Comparison of ENCODE assay signal across 1 cellular context in genomic region chr16:20424129-20424866, GRCh38.
TF ChIP-seq lines count a peak whose summit lies in the region.

No MANE protein-coding gene starts in this region.

TF ChIP-seq in HepG2, 621 proteins besides CTCF, POLR2A, EP300 and RAD21 (continued from another document and continues in another):
- no peak; the same call in 1 of the 2 replicates for TF ChIP-seq FOXC1 (CRISPR knock-in tag; IDR thresholded peaks at IDR 0.05; ENCODE audit: borderline replicate concordance)
- peak; percentile 87 for TF ChIP-seq ESRRA (CRISPR knock-in tag; IDR thresholded peaks at IDR 0.05; ENCODE audit: low read depth)
- peak; percentile 100 for TF ChIP-seq MEF2D (CRISPR knock-in tag; IDR thresholded peaks at IDR 0.05)
- peak; percentile 65; the same call in 1 of the 2 replicates for TF ChIP-seq IRF2 (CRISPR knock-in tag; IDR thresholded peaks at IDR 0.05)
- no peak for TF ChIP-seq LCORL (IDR thresholded peaks at IDR 0.05)
- peak; percentile 76 for TF ChIP-seq LCORL (CRISPR knock-in tag; IDR thresholded peaks at IDR 0.05)
- 0 out of 2 replicates have a peak, but pooled peaks have one; percentile 17 for TF ChIP-seq CREB3 (CRISPR knock-in tag; IDR thresholded peaks at IDR 0.05)
- 0 out of 2 replicates have a peak, but pooled peaks have one; percentile 72 for TF ChIP-seq CREBL2 (CRISPR knock-in tag; IDR thresholded peaks at IDR 0.05; ENCODE audit: borderline replicate concordance)
- TF ChIP-seq ZNF749 (CRISPR knock-in tag; IDR thresholded peaks at IDR 0.05; ENCODE audit: borderline replicate concordance) = no peak
- peak; percentile 89 for TF ChIP-seq HOXD1 (CRISPR knock-in tag; IDR thresholded peaks at IDR 0.05)
- peak; percentile 45; the same call in 1 of the 2 replicates for TF ChIP-seq JUND (CRISPR knock-in tag; IDR thresholded peaks at IDR 0.05)
- TF ChIP-seq JUNB (CRISPR knock-in tag; IDR thresholded peaks at IDR 0.05; ENCODE audit: borderline replicate concordance) = no peak
- no peak for TF ChIP-seq MAZ (IDR thresholded peaks at IDR 0.05; ENCODE audit: borderline replicate concordance, low read depth, low read length)
- 0 out of 2 replicates have a peak, but pooled peaks have one; percentile 55 for TF ChIP-seq MAZ (CRISPR knock-in tag; IDR thresholded peaks at IDR 0.05; ENCODE audit: low read depth)
- 0 out of 2 replicates have a peak, but pooled peaks have one; percentile 53 for TF ChIP-seq ZNF510 (CRISPR knock-in tag; IDR thresholded peaks at IDR 0.05; ENCODE audit: low read depth)
- no peak for TF ChIP-seq KLF9 (CRISPR knock-in tag; IDR thresholded peaks at IDR 0.05; ENCODE audit: low read depth)
- 0 out of 2 replicates have a peak, but pooled peaks have one; percentile 66 for TF ChIP-seq NCOA5 (CRISPR knock-in tag; IDR thresholded peaks at IDR 0.05)
- peak; percentile 68; the same call in 1 of the 2 replicates for TF ChIP-seq BCL3 (CRISPR knock-in tag; IDR thresholded peaks at IDR 0.05)
- peak; percentile 78 for TF ChIP-seq ARID3A (IDR thresholded peaks at IDR 0.05; ENCODE audit: low read depth, low read length)
- TF ChIP-seq ZNF205 (CRISPR knock-in tag; IDR thresholded peaks at IDR 0.05) = peak; percentile 62; the same call in 1 of the 2 replicates
- TF ChIP-seq ZNF775 (CRISPR knock-in tag; IDR thresholded peaks at IDR 0.05; ENCODE audit: borderline replicate concordance) = no peak
- no peak for TF ChIP-seq NR3C1 (CRISPR knock-in tag; IDR thresholded peaks at IDR 0.05)
- TF ChIP-seq ZNF747 (CRISPR knock-in tag; IDR thresholded peaks at IDR 0.05; ENCODE audit: borderline replicate concordance) = peak; percentile 83; the same call in 1 of the 2 replicates
- peak; percentile 72 for TF ChIP-seq RCOR2 (CRISPR knock-in tag; IDR thresholded peaks at IDR 0.05)
- peak; percentile 76; the same call in 1 of the 2 replicates for TF ChIP-seq ZSCAN29 (CRISPR knock-in tag; conservative IDR thresholded peaks at IDR 0.05)
- peak; percentile 97 for TF ChIP-seq GATAD2A (CRISPR knock-in tag; IDR thresholded peaks at IDR 0.05)
- peak; percentile 40; the same call in 1 of the 2 replicates for TF ChIP-seq ZNF274 (CRISPR knock-in tag; IDR thresholded peaks at IDR 0.05)
- peak; percentile 51; the same call in 1 of the 2 replicates for TF ChIP-seq ZNF556 (CRISPR knock-in tag; IDR thresholded peaks at IDR 0.05; ENCODE audit: borderline replicate concordance)
- no peak; the same call in 1 of the 2 replicates for TF ChIP-seq ZNF777 (CRISPR knock-in tag; IDR thresholded peaks at IDR 0.05)
- no peak for TF ChIP-seq NR0B2 (CRISPR knock-in tag; IDR thresholded peaks at IDR 0.05)
- TF ChIP-seq ZNF614 (CRISPR knock-in tag; IDR thresholded peaks at IDR 0.05; ENCODE audit: borderline replicate concordance) = peak; percentile 99
- no peak for TF ChIP-seq FIP1L1 (IDR thresholded peaks at IDR 0.05; ENCODE audit: borderline replicate concordance, insufficient read depth, low read depth, low read length)
- TF ChIP-seq SATB2 (CRISPR knock-in tag; IDR thresholded peaks at IDR 0.05) = no peak; the same call in 1 of the 2 replicates
- peak; percentile 83 for TF ChIP-seq HNF1A (IDR thresholded peaks at IDR 0.05; ENCODE audit: low read depth)
- TF ChIP-seq HNF1A (CRISPR knock-in tag; IDR thresholded peaks at IDR 0.05; ENCODE audit: borderline replicate concordance) = peak; percentile 94
- TF ChIP-seq FOXO4 (CRISPR knock-in tag; conservative IDR thresholded peaks at IDR 0.05) = no peak
- TF ChIP-seq ZNF570 (CRISPR knock-in tag; IDR thresholded peaks at IDR 0.05; ENCODE audit: borderline replicate concordance) = no peak
- TF ChIP-seq ZNF501 (CRISPR knock-in tag; IDR thresholded peaks at IDR 0.05) = peak; percentile 93
- no peak for TF ChIP-seq TRIM22 (IDR thresholded peaks at IDR 0.05)
- TF ChIP-seq HMG20A (CRISPR knock-in tag; IDR thresholded peaks at IDR 0.05; ENCODE audit: borderline replicate concordance) = peak; percentile 89; the same call in 1 of the 2 replicates
- peak; percentile 98 for TF ChIP-seq HNF1B (CRISPR knock-in tag; IDR thresholded peaks at IDR 0.05)
- no peak for TF ChIP-seq ZNF382 (CRISPR knock-in tag; IDR thresholded peaks at IDR 0.05; ENCODE audit: borderline replicate concordance)
- TF ChIP-seq DMTF1 (CRISPR knock-in tag; IDR thresholded peaks at IDR 0.05) = no peak
- peak; percentile 78; the same call in 1 of the 2 replicates for TF ChIP-seq TFAP4 (IDR thresholded peaks at IDR 0.05; ENCODE audit: borderline replicate concordance, low read depth)
- TF ChIP-seq MTA3 (CRISPR knock-in tag; IDR thresholded peaks at IDR 0.05) = no peak
- TF ChIP-seq NFE2L2 (IDR thresholded peaks at IDR 0.05; ENCODE audit: low read length) = no peak
- peak; percentile 91 for TF ChIP-seq MIXL1 (CRISPR knock-in tag; IDR thresholded peaks at IDR 0.05)
- TF ChIP-seq ZNF605 (CRISPR knock-in tag; IDR thresholded peaks at IDR 0.05) = peak; percentile 81
- peak; percentile 94; the same call in 1 of the 2 replicates for TF ChIP-seq ZSCAN9 (CRISPR knock-in tag; IDR thresholded peaks at IDR 0.05; ENCODE audit: borderline replicate concordance)
- TF ChIP-seq SMARCC2 (IDR thresholded peaks at IDR 0.05) = 0 out of 2 replicates have a peak, but pooled peaks have one; percentile 50
- peak; percentile 76; the same call in 1 of the 2 replicates for TF ChIP-seq ADNP (CRISPR knock-in tag; IDR thresholded peaks at IDR 0.05)
